In genomic region chr2:191218292-191218898, GRCh38 we compare ENCODE assay signal across 8 cellular contexts. TPM values are rescaled to one million over a fixed set of nuclear protein-coding genes. Genes with fewer than 3 reads are reported as not detected.
DNase-seq lines count a peak whose midpoint lies in the region; ATAC-seq and TF ChIP-seq lines count a peak whose summit lies in the region.

No MANE protein-coding gene starts in this region.

- H3K4me1 ChIP-seq in gastrocnemius medialis, result peaks cover 0 to 6% of the 10 kb centered on the region in 2 donors

- no peaks in the 10 kb centered on the region for H3K9me3 ChIP-seq in gastrocnemius medialis

- no peaks in the 10 kb centered on the region for H3K27me3 Mint-ChIP-seq in activated naive CD4-positive, alpha-beta T cell treated with anti-CD3 and anti-CD28 coated beads for 36 hours (ENCODE audit: low read depth)

- no peak overlapping the region for H3K27ac Mint-ChIP-seq in activated naive CD4-positive, alpha-beta T cell treated with anti-CD3 and anti-CD28 coated beads for 36 hours

- H3K4me3 Mint-ChIP-seq in activated naive CD4-positive, alpha-beta T cell treated with anti-CD3 and anti-CD28 coated beads for 36 hours, result no peak overlapping the region

- H3K36me3 Mint-ChIP-seq in activated naive CD4-positive, alpha-beta T cell treated with anti-CD3 and anti-CD28 coated beads for 36 hours (ENCODE audit: low read depth), result no peaks in the 10 kb centered on the region

- no peak overlapping the region for H3K4me3 ChIP-seq in gastrocnemius medialis

- ATAC-seq in HG03108 (IDR thresholded peaks at IDR 0.05; ENCODE audit: unreplicated experiment), result peak; percentile 48
- peak; percentile 59 for ATAC-seq in left ventricle myocardium superior
- ATAC-seq in gastrocnemius medialis, result peak in 1 of 2 donors; percentile 36
- ATAC-seq in HG03135 (IDR thresholded peaks at IDR 0.05; ENCODE audit: unreplicated experiment), result no peak

- intact Hi-C loops in activated naive CD4-positive, alpha-beta T cell treated with anti-CD3 and anti-CD28 coated beads for 36 hours (cut with micrococcal nuclease), result loop anchor here (1.0 to 2.0 kb wide), 2 partner anchors 53 to 282 kb away; no protein-coding TSS in a partner anchor
- intact Hi-C loops in left ventricle myocardium superior (cut with micrococcal nuclease) (loop anchor here (10.0 kb wide), 1 partner anchor 54 kb away; no protein-coding TSS in a partner anchor), gastrocnemius medialis (cut with DNase I; ENCODE audit: low total_unique reads) (loop anchor here (2.0 kb wide), 1 partner anchor 302 kb away; no protein-coding TSS in a partner anchor)

- CTCF ChIA-PET in activated naive CD4-positive, alpha-beta T cell treated with anti-CD3 and anti-CD28 coated beads for 36 hours (lab: Charles Lee), result interaction anchor here (0.6 to 3.1 kb wide), 22 partner anchors 9 to 312 kb away, joined by 3 to 11 read pairs (median 4); no protein-coding TSS in a partner anchor

- DNase-seq in activated CD4-positive, alpha-beta T cell treated with anti-CD3 and anti-CD28 coated beads for 24 hours (ENCODE audit: low read depth in 2 of 2), result peak; percentile 14 to 35
- no peak for DNase-seq in activated CD4-positive, alpha-beta T cell treated with anti-CD3 and anti-CD28 coated beads for 4 hours
- DNase-seq in NCI-H748 (lab: John Stamatoyannopoulos, UW; ENCODE audit: unreplicated experiment), result peak; percentile 79
- peak; percentile 67 for DNase-seq in activated naive CD4-positive, alpha-beta T cell treated with anti-CD3 and anti-CD28 coated beads for 36 hours
- DNase-seq in left ventricle myocardium superior, result no peak
- no peak for DNase-seq in gastrocnemius medialis

- TF ChIP-seq CTCF in gastrocnemius medialis (IDR thresholded peaks at IDR 0.05 in 4 of 5, conservative IDR thresholded peaks at IDR 0.05 in 1 of 5), result peak in 4 of 5 experiments; percentile 14 to 57 (median 44)

- peaks cover 25% of the 10 kb centered on the region for H3K4me1 Mint-ChIP-seq in activated naive CD4-positive, alpha-beta T cell treated with anti-CD3 and anti-CD28 coated beads for 36 hours (ENCODE audit: low read depth)

- no peaks in the 10 kb centered on the region for H3K27me3 ChIP-seq in gastrocnemius medialis

- no peaks in the 10 kb centered on the region for H3K36me3 ChIP-seq in gastrocnemius medialis

- no peak overlapping the region for H3K27ac ChIP-seq in gastrocnemius medialis

- TF ChIP-seq POLR2A in gastrocnemius medialis (IDR thresholded peaks at IDR 0.05), result no peak

- peaks cover 9% of the 10 kb centered on the region for H3K9me3 Mint-ChIP-seq in activated naive CD4-positive, alpha-beta T cell treated with anti-CD3 and anti-CD28 coated beads for 36 hours

- in situ Hi-C loops in gastrocnemius medialis (cut with MboI; ENCODE audit: low sequenced_read_pairs in 4 of 4), result no loop called here

RNA-seq across cellular contexts. Expression of gene MYO1B, which starts 26.8 kb away (rescaled TPM):
- 10 to 100 TPM; 39.2 to 40.5 TPM for total RNA-seq in activated naive CD4-positive, alpha-beta T cell treated with anti-CD3 and anti-CD28 coated beads for 36 hours
- total RNA-seq in left ventricle myocardium superior (16.0 TPM), gastrocnemius medialis (10 to 100 TPM in 2 of 4 donors, 1 to 10 TPM in 2; 7.0 to 10.8 (median 10.0) TPM)

Comparison
In these comparisons a context has a peak if more than half of its experiments do, and no peak if none do; other contexts are left out.
1. DNase-seq: peak in activated CD4-positive, alpha-beta T cell treated with anti-CD3 and anti-CD28 coated beads for 24 hours (2 of 2), NCI-H748 (single experiment) and activated naive CD4-positive, alpha-beta T cell treated with anti-CD3 and anti-CD28 coated beads for 36 hours (single experiment); none in activated CD4-positive, alpha-beta T cell treated with anti-CD3 and anti-CD28 coated beads for 4 hours (0 of 2), left ventricle myocardium superior (single experiment) and gastrocnemius medialis (0 of 2).